8 cellular contexts compared by ENCODE assay signal in genomic region chr1:214603819-214604252, GRCh38. TPM values are rescaled to one million over a fixed set of nuclear protein-coding genes. Genes with fewer than 3 reads are reported as not detected.
DNase-seq lines count a peak whose midpoint lies in the region; ATAC-seq and TF ChIP-seq lines count a peak whose summit lies in the region.

No MANE protein-coding gene starts in this region.

- peak overlapping the region; percentile 93 for H3K4me3 Mint-ChIP-seq in stimulated activated naive CD8-positive, alpha-beta T cell treated with anti-CD3 and anti-CD28 coated beads, Interleukin-15, Interleukin-2, amounts not matched to agents 100 ng/mL and 50 ng/mL, for 24 hours

- no peaks in the 10 kb centered on the region for H3K27me3 ChIP-seq in BJ (ENCODE audit: control insufficient read depth, insufficient read depth, low read length)
- no peaks in the 10 kb centered on the region for H3K27me3 ChIP-seq in iPS DF 6.9 (ENCODE audit: control insufficient read depth, insufficient read depth, low read length)

- no peaks in the 10 kb centered on the region for H3K4me1 ChIP-seq in iPS DF 6.9 (ENCODE audit: control insufficient read depth, insufficient read depth, low read length)

- peak overlapping the region; percentile 82 for H3K27ac Mint-ChIP-seq in stimulated activated naive CD8-positive, alpha-beta T cell treated with anti-CD3 and anti-CD28 coated beads, Interleukin-15, Interleukin-2, amounts not matched to agents 100 ng/mL and 50 ng/mL, for 24 hours

- H3K27me3 Mint-ChIP-seq in stimulated activated naive CD8-positive, alpha-beta T cell treated with anti-CD3 and anti-CD28 coated beads, Interleukin-15, Interleukin-2, amounts not matched to agents 100 ng/mL and 50 ng/mL, for 24 hours = no peaks in the 10 kb centered on the region

- H3K4me1 Mint-ChIP-seq in stimulated activated naive CD8-positive, alpha-beta T cell treated with anti-CD3 and anti-CD28 coated beads, Interleukin-15, Interleukin-2, amounts not matched to agents 100 ng/mL and 50 ng/mL, for 24 hours (ENCODE audit: low read depth) = peaks cover 22% of the 10 kb centered on the region

- H3K9me3 ChIP-seq in iPS DF 6.9 (ENCODE audit: control insufficient read depth, insufficient read depth, low read length) = no peaks in the 10 kb centered on the region

- no peak overlapping the region for H3K27ac ChIP-seq in iPS DF 6.9 (ENCODE audit: low read length)

- TF ChIP-seq CTCF in BJ (IDR thresholded peaks at IDR 0.05; ENCODE audit: insufficient read depth, low read depth, low read length) = no peak

- H3K36me3 ChIP-seq in BJ (ENCODE audit: control insufficient read depth, insufficient read depth, low read length) (no peaks in the 10 kb centered on the region), iPS DF 6.9 (ENCODE audit: control insufficient read depth, insufficient read depth, low read length) (peaks cover 3% of the 10 kb centered on the region; the same call in 1 of the 2 replicates)

- no peaks in the 10 kb centered on the region for H3K9me3 Mint-ChIP-seq in stimulated activated naive CD8-positive, alpha-beta T cell treated with anti-CD3 and anti-CD28 coated beads, Interleukin-15, Interleukin-2, amounts not matched to agents 100 ng/mL and 50 ng/mL, for 24 hours

- CTCF ChIA-PET in BJ (lab: Yijun Ruan, JAX) = interaction anchor here (0.6 to 2.1 kb wide), 4 partner anchors 8 to 921 kb away, joined by 3 to 10 read pairs (median 7); no protein-coding TSS in a partner anchor
- CTCF ChIA-PET in HEK293T (lab: Yijun Ruan, JAX) = interaction anchor here (1.2 kb wide), 1 partner anchor 20 kb away, joined by 3 read pairs; no protein-coding TSS in a partner anchor

- H3K4me3 ChIP-seq in BJ (ENCODE audit: low read depth, low read length) (peak overlapping the region; percentile 75), iPS DF 6.9 (ENCODE audit: low read length) (peak overlapping the region; percentile 84)

- no peaks in the 10 kb centered on the region for H3K36me3 Mint-ChIP-seq in stimulated activated naive CD8-positive, alpha-beta T cell treated with anti-CD3 and anti-CD28 coated beads, Interleukin-15, Interleukin-2, amounts not matched to agents 100 ng/mL and 50 ng/mL, for 24 hours (ENCODE audit: low read depth)

- ATAC-seq in HG03280 (IDR thresholded peaks at IDR 0.05; ENCODE audit: unreplicated experiment) = no peak

- no peak for DNase-seq in BJ (ENCODE audit: low read depth)
- peak; percentile 37 for DNase-seq in HEK293T (ENCODE audit: extremely low spot score)
- peak; percentile 20 for DNase-seq in UCSD-AML1 (lab: John Stamatoyannopoulos, UW; ENCODE audit: unreplicated experiment)
- DNase-seq in iPS DF 6.9 (ENCODE audit: low read depth, low spot score) = no peak
- DNase-seq in H4 (ENCODE audit: low spot score) = no peak
- no peak for DNase-seq in dedifferentiated amniotic fluid mesenchymal stem cell (ENCODE audit: extremely low spot score)

- WGBS in iPS DF 6.9 (ENCODE audit: insufficient coverage, insufficient read length) = no CpG with 5 or more reads among the region's 11 CpGs

- POLR2A ChIA-PET in BJ (lab: Charles Lee) (no interaction called here), HEK293T (lab: Yijun Ruan, JAX) (no interaction called here)

TF ChIP-seq in HEK293T, 16 proteins besides CTCF, POLR2A, EP300 and RAD21:
- TF ChIP-seq FOXM1 (IDR thresholded peaks at IDR 0.05; ENCODE audit: borderline replicate concordance) (no peak), CTBP1 (IDR thresholded peaks at IDR 0.05; ENCODE audit: borderline replicate concordance) (no peak), ARNT (IDR thresholded peaks at IDR 0.05) (no peak), SP1 (IDR thresholded peaks at IDR 0.05) (no peak), FOXA1 (IDR thresholded peaks at IDR 0.05) (no peak), BHLHE40 (IDR thresholded peaks at IDR 0.05; ENCODE audit: borderline replicate concordance) (no peak), NFRKB (IDR thresholded peaks at IDR 0.05) (no peak)

RNA-seq across cellular contexts. Expression of gene CENPF, which starts 0.8 kb away (rescaled TPM):
- 10.9 and 18.7 TPM in 2 replicates for polyA plus RNA-seq in BJ (2011; rRNA removed)
- 6.4 and 9.0 TPM in 2 replicates for polyA minus RNA-seq in BJ (2011; rRNA and poly(A)+ RNA removed)
- 37.8 and 65.5 TPM in 2 replicates for total RNA-seq in H4 (2014; rRNA removed; shearing (Covaris generic))

RNA-seq across cellular contexts. Expression of gene PTPN14, which starts 52.4 kb away (rescaled TPM):
- polyA plus RNA-seq in BJ (2011; rRNA removed) = 23.7 and 29.4 TPM in 2 replicates
- 77.0 and 78.1 TPM in 2 replicates for polyA minus RNA-seq in BJ (2011; rRNA and poly(A)+ RNA removed)
- 6.2 and 7.5 TPM in 2 replicates for total RNA-seq in H4 (2014; rRNA removed; shearing (Covaris generic))

Comparison
In these comparisons a context has a peak if more than half of its experiments do, and no peak if none do; other contexts are left out.
1. DNase-seq: peak in HEK293T (single experiment) and UCSD-AML1 (single experiment); none in BJ (single experiment), iPS DF 6.9 (single experiment), H4 (single experiment) and dedifferentiated amniotic fluid mesenchymal stem cell (single experiment).